In the genomic region with DNA sequence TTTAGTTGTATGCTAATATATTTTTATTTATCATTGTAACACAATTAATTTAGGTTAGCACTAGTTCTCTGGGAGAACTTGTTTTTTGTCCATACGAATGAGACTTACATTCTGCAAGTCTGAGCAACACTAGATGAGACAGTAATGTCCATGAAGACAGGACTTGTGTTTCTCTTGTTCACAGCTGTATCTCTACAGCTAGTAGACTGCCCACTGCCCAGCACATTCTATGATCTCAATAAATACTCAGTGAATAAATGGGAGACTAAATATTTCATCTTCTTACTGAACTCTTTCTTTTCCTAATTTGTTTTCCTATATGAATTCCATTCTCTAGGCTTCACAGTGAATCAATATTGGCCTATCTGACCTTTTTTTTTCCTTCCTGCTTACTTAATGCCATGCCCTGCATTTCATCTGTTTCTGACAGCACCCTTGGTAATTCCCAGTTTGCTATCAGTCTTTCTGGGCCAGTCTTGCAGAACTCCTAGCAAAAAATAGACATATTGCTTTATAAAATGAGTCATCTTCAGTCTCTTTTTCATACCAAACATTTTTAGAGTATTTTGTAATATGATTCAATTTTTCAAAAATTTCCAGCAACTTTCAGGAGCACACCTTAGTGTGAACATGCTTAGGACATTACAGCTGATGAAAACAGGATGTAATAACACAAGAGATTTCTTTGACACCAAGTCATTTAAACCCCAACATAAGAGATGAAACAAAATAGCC, we compare ENCODE assay signal across 11 cellular contexts.
DNase-seq lines count a peak whose midpoint lies in the region; ATAC-seq and TF ChIP-seq lines count a peak whose summit lies in the region.
"Had no signal": no experiment of that assay in that cellular context is flagged by ENCODE, and none has a peak within 500 bp of the region (broad histone marks: within the 10 kb centered on the region; RNA-seq: fewer than 3 reads in every experiment).

No MANE protein-coding gene starts in this region.

- no peaks in the 10 kb centered on the region for H3K27me3 ChIP-seq in SJCRH30
- no peaks in the 10 kb centered on the region for H3K27me3 ChIP-seq in fibroblast of lung (ENCODE audit: control insufficient read depth, insufficient read depth, low read length)
- no peaks in the 10 kb centered on the region for H3K27me3 ChIP-seq in skeletal muscle satellite cell (ENCODE audit: control insufficient read depth, insufficient read depth, low read length)
- no peaks in the 10 kb centered on the region for H3K27me3 ChIP-seq in left lung

- H2AFZ ChIP-seq in fibroblast of lung (ENCODE audit: low read length), result no peak overlapping the region

- POLR2A ChIA-PET in HEK293 (lab: Yijun Ruan, JAX), result no interaction called here

- ATAC-seq in left lung, result no peak
- ATAC-seq: activated CD8-positive, alpha-beta T cell treated with anti-CD3 and anti-CD28 coated beads for 36 hours; activated naive CD4-positive, alpha-beta T cell treated with anti-CD3 and anti-CD28 coated beads, Interleukin-2, amount 50 U/mL, for 72 hours had no signal

- H3K27ac ChIP-seq in HEK293 (ENCODE audit: extremely low read depth, low read depth, low read length), result no peak overlapping the region
- H3K27ac ChIP-seq in SJCRH30, result peak overlapping the region; percentile 23; the same call in 1 of the 2 replicates
- no peak overlapping the region for H3K27ac ChIP-seq in fibroblast of lung (ENCODE audit: insufficient read depth, low read length)
- H3K27ac ChIP-seq in left lung, result no peak overlapping the region

- H3K4me1 ChIP-seq in HEK293 (ENCODE audit: control insufficient read depth, insufficient read depth, low read length), result no peaks in the 10 kb centered on the region
- H3K4me1 ChIP-seq in SJCRH30, result peaks cover 28% of the 10 kb centered on the region
- peaks cover 3% of the 10 kb centered on the region for H3K4me1 ChIP-seq in fibroblast of lung (ENCODE audit: control insufficient read depth, extremely low read depth, insufficient read depth, low read length)
- peaks cover 27% of the 10 kb centered on the region for H3K4me1 ChIP-seq in skeletal muscle satellite cell (ENCODE audit: control insufficient read depth, insufficient read depth, low read length)
- H3K4me1 ChIP-seq in left lung, result no peaks in the 10 kb centered on the region

- H3K9ac ChIP-seq in fibroblast of lung (ENCODE audit: insufficient read depth, low read length) (no peak overlapping the region), skeletal muscle satellite cell (ENCODE audit: low read depth, low read length) (peak overlapping the region; percentile 55)

- DNase-seq in SJCRH30, result peak in 1 of 2 experiments; percentile 19
- peak; percentile 48 to 57 for DNase-seq in fibroblast of lung (ENCODE audit: low read depth in 2 of 2)
- DNase-seq in left lung, result no peak
- DNase-seq in activated naive CD4-positive, alpha-beta T cell treated with Interleukin-2 at 50 U/mL for 16 hours, result no peak
- no peak for DNase-seq in NK-92 treated with Interleukin-12 subunit alpha and Interleukin-12 subunit beta, amount 100 ng/mL, for 24 hours (lab: John Stamatoyannopoulos, UW)
- DNase-seq: activated CD8-positive, alpha-beta T cell treated with anti-CD3 and anti-CD28 coated beads for 36 hours; DMS153; stimulated activated CD4-positive, alpha-beta T cell treated with anti-CD3 and anti-CD28 coated beads, Interleukin-4, amount 100 ng/mL, for 1 hour had no signal

- no peaks in the 10 kb centered on the region for H3K9me3 ChIP-seq in HEK293 (ENCODE audit: control insufficient read depth, insufficient read depth, low read depth, low read length)
- H3K9me3 ChIP-seq in SJCRH30 (replicated peaks), result peaks cover 4% of the 10 kb centered on the region
- no peaks in the 10 kb centered on the region for H3K9me3 ChIP-seq in fibroblast of lung (ENCODE audit: control insufficient read depth, insufficient read depth, low read depth, low read length)
- H3K9me3 ChIP-seq in skeletal muscle satellite cell (replicated peaks; ENCODE audit: low read length), result no peaks in the 10 kb centered on the region
- H3K9me3 ChIP-seq in left lung, result no peaks in the 10 kb centered on the region

- TF ChIP-seq CTCF in HEK293 (tag by site-specific recombination; IDR thresholded peaks at IDR 0.05), result no peak
- no peak for TF ChIP-seq CTCF in fibroblast of lung (conservative IDR thresholded peaks at IDR 0.05 in 1 of 2, IDR thresholded peaks at IDR 0.05 in 1 of 2; ENCODE audit: low read depth in 1 of 2, low read length in 2 of 2)
- no peak for TF ChIP-seq CTCF in left lung (IDR thresholded peaks at IDR 0.05)

- H3K4me3 ChIP-seq in HEK293 (ENCODE audit: low read depth, low read length), result no peak overlapping the region
- no peak overlapping the region for H3K4me3 ChIP-seq in SJCRH30
- H3K4me3 ChIP-seq in fibroblast of lung (replicated peaks in 1 of 4; ENCODE audit: control extremely low read depth in 1 of 4, insufficient read depth in 1 of 4, low read depth in 3 of 4, low read length in 4 of 4), result no peak overlapping the region
- H3K4me3 ChIP-seq in skeletal muscle satellite cell (ENCODE audit: low read length), result no peak overlapping the region
- H3K4me3 ChIP-seq in left lung, result no peak overlapping the region

- H3K79me2 ChIP-seq in fibroblast of lung (ENCODE audit: control insufficient read depth, insufficient read depth, low read length), result no peaks in the 10 kb centered on the region

- H3K36me3 ChIP-seq in HEK293 (ENCODE audit: control insufficient read depth in 2 of 2, insufficient read depth in 1 of 2, low read length in 2 of 2) (no peaks in the 10 kb centered on the region), SJCRH30 (no peaks in the 10 kb centered on the region), fibroblast of lung (ENCODE audit: control insufficient read depth, insufficient read depth, low read length) (no peaks in the 10 kb centered on the region), skeletal muscle satellite cell (ENCODE audit: insufficient read depth, low read length) (no peaks in the 10 kb centered on the region), left lung (no peaks in the 10 kb centered on the region)

- CTCF ChIA-PET in HEK293 (lab: Yijun Ruan, JAX), result interaction anchor here (0.6 to 1.0 kb wide), 2 partner anchors 9 to 75 kb away, joined by 3 read pairs; no protein-coding TSS in a partner anchor

- no peak overlapping the region for H3K4me2 ChIP-seq in fibroblast of lung (ENCODE audit: extremely low read depth, insufficient read depth, low read length)
- H3K4me2 ChIP-seq in skeletal muscle satellite cell (ENCODE audit: low read length), result peak overlapping the region; percentile 45

- intact Hi-C loops in left lung (cut with DNase I), result no loop called here

- no peaks in the 10 kb centered on the region for H4K20me1 ChIP-seq in fibroblast of lung (ENCODE audit: control insufficient read depth, extremely low read depth, insufficient read depth, low read length)

TF ChIP-seq in HEK293, 187 proteins besides CTCF, POLR2A, EP300 and RAD21:
- TF ChIP-seq ZNF529 (tag by site-specific recombination; IDR thresholded peaks at IDR 0.05; ENCODE audit: insufficient replicate concordance) (no peak), ZNF18 (tag by site-specific recombination; IDR thresholded peaks at IDR 0.05) (0 out of 2 replicates have a peak, but pooled peaks have one; percentile 29)

Comparison
In these comparisons a context has a peak if more than half of its experiments do, and no peak if none do; other contexts are left out.
1. DNase-seq: peak in fibroblast of lung (2 of 2); none in left lung (0 of 2), activated naive CD4-positive, alpha-beta T cell treated with Interleukin-2 at 50 U/mL for 16 hours (single experiment) and NK-92 treated with Interleukin-12 subunit alpha and Interleukin-12 subunit beta, amount 100 ng/mL, for 24 hours (single experiment).